1 cellular context compared by ENCODE assay signal in the genomic region with DNA sequence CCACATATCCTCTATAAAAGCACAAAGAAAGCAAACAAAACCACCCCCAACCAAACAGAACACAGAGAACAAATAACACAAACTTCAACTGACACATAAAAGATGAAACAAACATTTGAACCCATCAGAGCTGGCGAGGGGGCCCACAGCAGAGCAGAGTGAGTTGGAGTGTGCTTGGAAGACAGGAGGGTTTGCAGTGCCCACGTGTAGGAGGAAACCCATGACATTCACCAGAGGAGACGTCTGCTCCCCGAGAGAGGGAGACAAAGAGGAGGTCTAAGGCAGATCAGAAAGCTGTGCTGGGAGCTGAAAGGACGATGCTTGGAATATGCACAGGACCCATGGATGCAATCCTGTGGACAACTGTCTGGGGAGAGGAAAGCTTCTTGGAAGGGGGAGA.
TF ChIP-seq lines count a peak whose summit lies in the region.

No MANE protein-coding gene starts in this region.

TF ChIP-seq in K562, 482 proteins besides CTCF, POLR2A, EP300 and RAD21:
- TF ChIP-seq, protein P1, sequence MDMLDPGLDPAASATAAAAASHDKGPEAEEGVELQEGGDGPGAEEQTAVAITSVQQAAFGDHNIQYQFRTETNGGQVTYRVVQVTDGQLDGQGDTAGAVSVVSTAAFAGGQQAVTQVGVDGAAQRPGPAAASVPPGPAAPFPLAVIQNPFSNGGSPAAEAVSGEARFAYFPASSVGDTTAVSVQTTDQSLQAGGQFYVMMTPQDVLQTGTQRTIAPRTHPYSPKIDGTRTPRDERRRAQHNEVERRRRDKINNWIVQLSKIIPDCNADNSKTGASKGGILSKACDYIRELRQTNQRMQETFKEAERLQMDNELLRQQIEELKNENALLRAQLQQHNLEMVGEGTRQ (CRISPR knock-in tag; IDR thresholded peaks at IDR 0.05): 0 out of 2 replicates have a peak, but pooled peaks have one; percentile 12
- TF ChIP-seq CREM (IDR thresholded peaks at IDR 0.05; ENCODE audit: low read depth) (0 out of 2 replicates have a peak, but pooled peaks have one; percentile 5), HDAC8 (tag; IDR thresholded peaks at IDR 0.05) (no peak), KDM4B (IDR thresholded peaks at IDR 0.05; ENCODE audit: borderline replicate concordance in 2 of 2, low read depth in 1 of 2) (no peak), ERF (CRISPR knock-in tag; IDR thresholded peaks at IDR 0.05) (no peak), ZC3H11A (IDR thresholded peaks at IDR 0.05; ENCODE audit: low read depth, low read length) (no peak), TCF7L2 (IDR thresholded peaks at IDR 0.05; ENCODE audit: low read depth, low read length) (no peak)
